In the genomic region with DNA sequence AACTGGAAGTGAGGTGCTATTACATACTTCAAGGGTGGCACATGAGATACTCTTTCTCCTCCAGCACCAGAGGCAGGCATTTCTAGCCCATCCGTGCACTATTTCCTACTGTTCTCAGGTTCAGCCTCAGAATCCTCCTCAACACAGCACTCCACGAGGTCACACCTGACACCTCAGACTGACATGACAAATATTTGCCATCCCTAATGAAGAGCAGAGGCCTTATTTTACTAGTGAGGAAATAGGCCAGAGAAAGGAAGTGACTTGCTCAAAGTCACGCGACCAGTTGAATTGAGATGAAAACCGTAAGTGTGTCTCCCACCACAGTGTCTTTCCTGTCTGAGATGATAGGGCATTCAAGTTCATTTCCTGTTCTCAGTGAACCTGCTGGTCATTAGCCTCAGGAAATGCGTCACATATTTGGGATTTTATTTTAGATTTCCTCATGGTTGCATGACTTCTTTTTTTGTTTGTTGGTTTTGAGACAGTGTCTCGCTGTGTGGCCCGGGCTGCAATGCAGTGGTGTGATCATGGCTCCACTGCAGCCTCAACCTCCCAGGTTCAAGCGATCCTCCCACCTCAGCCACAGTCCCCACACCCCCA, we compare ENCODE assay signal across 9 cellular contexts. TPM values are rescaled to one million over a fixed set of nuclear protein-coding genes. Genes with fewer than 3 reads are reported as not detected.
DNase-seq lines count a peak whose midpoint lies in the region; ATAC-seq and TF ChIP-seq lines count a peak whose summit lies in the region.
"Had no signal": no experiment of that assay in that cellular context is flagged by ENCODE, and none has a peak within 500 bp of the region (broad histone marks: within the 10 kb centered on the region; RNA-seq: fewer than 3 reads in every experiment).

No MANE protein-coding gene starts in this region.

- no peaks in the 10 kb centered on the region for H3K36me3 ChIP-seq in CD8-positive, alpha-beta T cell (ENCODE audit: insufficient read depth, low read length)
- no peaks in the 10 kb centered on the region for H3K36me3 ChIP-seq in esophagus (ENCODE audit: control insufficient read depth in 2 of 2, insufficient read depth in 2 of 2, low read length in 1 of 2)
- H3K36me3 ChIP-seq: ascending aorta had no signal

- no peaks in the 10 kb centered on the region for H3K9me3 ChIP-seq in CD8-positive, alpha-beta T cell (ENCODE audit: low read length)
- H3K9me3 ChIP-seq in esophagus (ENCODE audit: control insufficient read depth in 2 of 2, insufficient read depth in 1 of 2, low read depth in 1 of 2, low read length in 1 of 2): no peaks in the 10 kb centered on the region
- H3K9me3 ChIP-seq: ascending aorta had no signal

- no peak for TF ChIP-seq CTCF in CD8-positive, alpha-beta T cell (IDR thresholded peaks at IDR 0.05)

- peak; percentile 88 for ATAC-seq in CD8-positive, alpha-beta T cell
- ATAC-seq in GM19023 (IDR thresholded peaks at IDR 0.05; ENCODE audit: unreplicated experiment) (no peak), GM18520 (IDR thresholded peaks at IDR 0.05; ENCODE audit: unreplicated experiment) (no peak)

- POLR2A ChIA-PET in CD8-positive, alpha-beta T cell (lab: Charles Lee): no interaction called here
- POLR2A ChIA-PET in activated CD4-positive, alpha-beta memory T cell treated with anti-CD3 and anti-CD28 coated beads for 36 hours (lab: Charles Lee): interaction anchor here (0.6 kb wide), 1 partner anchor 29 kb away, joined by 3 read pairs; no protein-coding TSS in a partner anchor

- CTCF ChIA-PET in CD8-positive, alpha-beta T cell (lab: Charles Lee): interaction anchor here (1.5 to 3.6 kb wide), 3 partner anchors 17 to 28 kb away, joined by 4 to 13 read pairs (median 4); no protein-coding TSS in a partner anchor
- CTCF ChIA-PET in activated CD4-positive, alpha-beta memory T cell treated with anti-CD3 and anti-CD28 coated beads for 36 hours (lab: Charles Lee): interaction anchor here (1.6 to 2.6 kb wide), 2 partner anchors 17 to 135 kb away, joined by 6 to 10 read pairs; no protein-coding TSS in a partner anchor

- peak overlapping the region; percentile 49 for H3K27ac ChIP-seq in CD8-positive, alpha-beta T cell (ENCODE audit: low read depth, low read length)
- H3K27ac ChIP-seq in esophagus (ENCODE audit: low read depth in 2 of 2, low read length in 1 of 2): peak overlapping the region; percentile 27 to 51

- H3K4me1 ChIP-seq in CD8-positive, alpha-beta T cell (ENCODE audit: insufficient read depth, low read length): peaks cover 26% of the 10 kb centered on the region
- H3K4me1 ChIP-seq in esophagus (ENCODE audit: control insufficient read depth in 2 of 2, insufficient read depth in 2 of 2, low read length in 1 of 2): no peaks in the 10 kb centered on the region
- H3K4me1 ChIP-seq: ascending aorta had no signal

- H3K27me3 Mint-ChIP-seq in CD8-positive, alpha-beta T cell (ENCODE audit: low read depth): no peaks in the 10 kb centered on the region
- no peaks in the 10 kb centered on the region for H3K27me3 Mint-ChIP-seq in activated CD4-positive, alpha-beta memory T cell treated with anti-CD3 and anti-CD28 coated beads for 36 hours

- 62 to 63% methylated on average over 9 of the region's 9 CpGs for WGBS in esophagus, 2 donors

- peak overlapping the region; percentile 23 for H3K4me3 Mint-ChIP-seq in CD8-positive, alpha-beta T cell
- H3K4me3 Mint-ChIP-seq in activated CD4-positive, alpha-beta memory T cell treated with anti-CD3 and anti-CD28 coated beads for 36 hours: no peak overlapping the region

- intact Hi-C loops in CD8-positive, alpha-beta T cell (cut with DNase I, micrococcal nuclease): loop anchor here (1.0 kb wide), 2 partner anchors 17 to 30 kb away; no protein-coding TSS in a partner anchor
- intact Hi-C loops in activated CD4-positive, alpha-beta memory T cell treated with anti-CD3 and anti-CD28 coated beads for 36 hours (cut with micrococcal nuclease): loop anchor here (1.0 kb wide), 1 partner anchor 30 kb away; no protein-coding TSS in a partner anchor

- no peaks in the 10 kb centered on the region for H3K9me3 Mint-ChIP-seq in CD8-positive, alpha-beta T cell
- no peaks in the 10 kb centered on the region for H3K9me3 Mint-ChIP-seq in activated CD4-positive, alpha-beta memory T cell treated with anti-CD3 and anti-CD28 coated beads for 36 hours

- no peaks in the 10 kb centered on the region for H3K36me3 Mint-ChIP-seq in CD8-positive, alpha-beta T cell
- H3K36me3 Mint-ChIP-seq in activated CD4-positive, alpha-beta memory T cell treated with anti-CD3 and anti-CD28 coated beads for 36 hours: no peaks in the 10 kb centered on the region

- H3K27ac Mint-ChIP-seq in CD8-positive, alpha-beta T cell: peak overlapping the region; percentile 94
- peak overlapping the region; percentile 82 for H3K27ac Mint-ChIP-seq in activated CD4-positive, alpha-beta memory T cell treated with anti-CD3 and anti-CD28 coated beads for 36 hours

- H3K4me3 ChIP-seq in CD8-positive, alpha-beta T cell (ENCODE audit: low read depth, low read length): no peak overlapping the region
- H3K4me3 ChIP-seq in Jurkat, Clone E6-1 (ENCODE audit: low read length): no peak overlapping the region
- H3K4me3 ChIP-seq in esophagus (ENCODE audit: low read depth in 1 of 2, low read length in 2 of 2): no peak overlapping the region
- H3K4me3 ChIP-seq: ascending aorta had no signal

- peaks cover 23% of the 10 kb centered on the region for H3K4me1 Mint-ChIP-seq in CD8-positive, alpha-beta T cell (ENCODE audit: low read depth)
- peaks cover 19% of the 10 kb centered on the region for H3K4me1 Mint-ChIP-seq in activated CD4-positive, alpha-beta memory T cell treated with anti-CD3 and anti-CD28 coated beads for 36 hours (ENCODE audit: low read depth)

- DNase-seq in CD8-positive, alpha-beta T cell: peak; percentile 21 to 71 (median 54)
- peak; percentile 86 for DNase-seq in Jurkat, Clone E6-1 (ENCODE audit: low read depth, low spot score)
- DNase-seq in activated CD4-positive, alpha-beta memory T cell treated with anti-CD3 and anti-CD28 coated beads for 36 hours: peak; percentile 66
- peak; percentile 54 for DNase-seq in stimulated activated CD4-positive, alpha-beta T cell treated with anti-CD3 and anti-CD28 coated beads, Interleukin-4, amount 100 ng/mL, for 24 hours
- no peak for DNase-seq in middle frontal gyrus (ENCODE audit: extremely low spot score, low spot score)

- no peaks in the 10 kb centered on the region for H3K27me3 ChIP-seq in CD8-positive, alpha-beta T cell (ENCODE audit: insufficient read depth, low read length)
- H3K27me3 ChIP-seq in esophagus (ENCODE audit: control insufficient read depth in 1 of 2, insufficient read depth in 2 of 2, low read length in 2 of 2): no peaks in the 10 kb centered on the region
- H3K27me3 ChIP-seq: ascending aorta had no signal

RNA-seq across cellular contexts. Expression of a gene that starts 23.5 kb away (rescaled TPM):
- under 1 TPM in 1 of 2 experiments, not detected in 1; 0.56 TPM for total RNA-seq in CD8-positive, alpha-beta T cell
- not detected for polyA plus RNA-seq in Jurkat, Clone E6-1 (2012; ENCODE audit: insufficient read depth, insufficient read length)
- not detected for total RNA-seq in activated CD4-positive, alpha-beta memory T cell treated with anti-CD3 and anti-CD28 coated beads for 36 hours
- polyA plus RNA-seq in esophagus: not detected
- total RNA-seq: ascending aorta had no signal

RNA-seq across cellular contexts. Expression of a gene that starts 31.0 kb away (rescaled TPM):
- total RNA-seq in CD8-positive, alpha-beta T cell: 100 to 1,000 TPM; 294 to 297 TPM
- 56.4 TPM for polyA plus RNA-seq in Jurkat, Clone E6-1 (2012; ENCODE audit: insufficient read depth, insufficient read length)
- total RNA-seq in activated CD4-positive, alpha-beta memory T cell treated with anti-CD3 and anti-CD28 coated beads for 36 hours: 10 to 100 TPM; 44.0 to 44.8 TPM
- 1 to 10 TPM; 8.6 to 9.1 TPM for polyA plus RNA-seq in esophagus

Comparison
In these comparisons a context has a peak if more than half of its experiments do, and no peak if none do; other contexts are left out.
1. RNA of a gene that starts 31.0 kb away (total RNA-seq): 294 to 297 TPM in CD8-positive, alpha-beta T cell; 44.0 to 44.8 TPM in activated CD4-positive, alpha-beta memory T cell treated with anti-CD3 and anti-CD28 coated beads for 36 hours; every median in the first group is over 4 times any median in the second.